1 cellular context compared by ENCODE assay signal in the genomic region with DNA sequence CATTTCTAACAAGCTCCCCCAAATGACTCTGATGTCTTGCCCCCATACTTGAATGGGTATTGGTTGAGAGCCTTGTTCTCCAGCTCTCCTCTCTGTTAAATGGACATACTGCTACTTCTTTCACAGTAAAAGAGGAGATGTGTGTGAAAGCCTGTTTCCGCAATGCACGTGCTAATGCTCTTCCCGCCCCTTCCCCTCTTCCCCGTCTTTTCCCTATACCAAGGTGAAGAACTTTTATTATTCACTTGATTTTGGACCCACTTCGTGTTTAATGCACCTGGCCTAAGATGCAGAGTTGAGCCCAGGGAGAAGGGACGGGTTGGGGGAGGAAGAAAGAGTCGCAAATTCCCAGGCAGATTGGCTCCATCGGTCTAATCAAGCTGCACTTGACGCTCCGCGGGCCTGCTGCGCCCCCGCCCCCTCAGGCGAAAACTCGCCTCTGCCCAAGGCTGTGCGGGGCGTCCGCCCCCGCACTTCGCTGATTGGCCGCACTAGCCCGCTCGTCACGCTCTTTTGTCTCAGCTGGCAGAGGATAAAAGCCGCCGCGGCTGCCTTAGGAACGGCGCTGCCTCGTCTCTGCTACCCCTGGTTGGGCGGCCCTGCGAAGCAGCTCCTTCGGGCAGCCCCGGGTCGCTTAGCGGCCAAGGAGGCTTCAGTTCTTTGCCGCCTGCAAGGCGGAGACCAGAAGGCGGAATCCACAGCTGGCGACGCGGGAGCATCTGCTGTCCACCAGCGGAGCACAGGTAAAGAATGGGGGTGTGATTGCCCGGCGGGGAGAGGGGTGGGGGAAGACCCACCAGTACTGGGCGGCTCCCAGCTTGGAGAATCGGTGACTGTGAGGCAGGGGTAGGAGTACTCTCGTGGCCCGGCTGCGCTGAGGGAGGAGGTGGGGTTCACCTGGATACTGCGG.
TF ChIP-seq lines count a peak whose summit lies in the region.

Gene ZCCHC12, plus strand, starts transcription at position 562 of the 910 bp plus-strand sequence. CDS start 1,421 bp downstream, outside the sequence.

TF ChIP-seq in neural cell, 6 proteins besides CTCF, POLR2A, EP300 and RAD21:
- TF ChIP-seq REST (IDR thresholded peaks at IDR 0.05; ENCODE audit: borderline replicate concordance) (peak; percentile 90), EZH2 (IDR thresholded peaks at IDR 0.05; ENCODE audit: borderline replicate concordance, insufficient read depth, low read length, poor library complexity, severe bottlenecking) (no peak), MXI1 (conservative IDR thresholded peaks at IDR 0.05; ENCODE audit: poor library complexity, severe bottlenecking) (peak; percentile 36), TAF1 (IDR thresholded peaks at IDR 0.05; ENCODE audit: low read depth) (peak; percentile 83), POLR2AphosphoS5 (IDR thresholded peaks at IDR 0.05) (peak; percentile 97), SMC3 (conservative IDR thresholded peaks at IDR 0.05; ENCODE audit: poor library complexity) (no peak)
